In the genomic region with DNA sequence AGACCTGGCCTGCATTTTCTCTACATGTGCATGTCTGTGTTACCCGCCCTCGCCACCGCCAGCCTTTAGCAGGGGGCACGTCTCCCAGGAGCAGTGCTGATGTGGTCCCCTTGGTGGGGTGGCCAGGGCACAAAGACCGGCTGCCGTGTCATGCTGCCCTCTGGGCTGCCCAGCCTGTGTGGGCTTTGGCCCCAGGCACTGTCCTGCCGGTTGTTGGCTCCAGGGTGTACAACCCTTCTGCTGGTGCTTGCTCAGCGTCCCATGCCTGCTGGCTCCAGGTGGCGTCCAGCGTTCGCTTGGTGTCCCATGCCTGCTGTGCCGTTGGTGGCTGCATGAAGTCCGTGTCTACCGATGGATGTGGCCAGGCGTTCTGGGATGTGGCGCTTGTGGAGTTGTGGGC, we compare ENCODE assay signal across 25 cellular contexts. TPM values are rescaled to one million over a fixed set of nuclear protein-coding genes. Genes with fewer than 3 reads are reported as not detected.
DNase-seq lines count a peak whose midpoint lies in the region; ATAC-seq and TF ChIP-seq lines count a peak whose summit lies in the region.
"Had no signal": no experiment of that assay in that cellular context is flagged by ENCODE, and none has a peak within 500 bp of the region (broad histone marks: within the 10 kb centered on the region; RNA-seq: fewer than 3 reads in every experiment).

No MANE protein-coding gene starts in this region.

- peak overlapping the region; percentile 97 for H3K27ac ChIP-seq in C4-2B
- H3K27ac ChIP-seq in RWPE1: peak overlapping the region; percentile 98
- peak overlapping the region; percentile 76 to 92 (median 87) for H3K27ac ChIP-seq in sigmoid colon
- H3K27ac ChIP-seq: gastrocnemius medialis, HL-60 had no signal

- ATAC-seq in left lobe of liver (peak; percentile 41), GM21825 (IDR thresholded peaks at IDR 0.05; ENCODE audit: unreplicated experiment) (no peak), GM19023 (IDR thresholded peaks at IDR 0.05; ENCODE audit: unreplicated experiment) (no peak)
- ATAC-seq in stimulated activated naive B cell treated with anti-CD40 and anti-IgM and Interleukin-4, amounts not matched to agents 10 μg/mL and 1 μg/mL and 100 μg/mL, for 72 hours (replicated peaks): no peak
- ATAC-seq: body of pancreas; effector memory CD8-positive, alpha-beta T cell; gastrocnemius medialis; stimulated activated effector memory CD8-positive, alpha-beta T cell treated with anti-CD3 and anti-CD28 coated beads, Interleukin-12 subunit alpha, Interleukin-12 subunit beta, amount 100 ng/mL, for 72 hours had no signal

- peaks cover 0 to 83% (median 81%) of the 10 kb centered on the region in 4 donors for H3K4me1 ChIP-seq in sigmoid colon

- CTCF ChIA-PET in RWPE1 (lab: Yijun Ruan, JAX): interaction anchor here (0.6 to 1.0 kb wide), 2 partner anchors 59 to 62 kb away, joined by 3 read pairs; no protein-coding TSS in a partner anchor

- no peak for TF ChIP-seq EP300 in sigmoid colon (IDR thresholded peaks at IDR 0.05)

- peak overlapping the region in 1 of 4 donors; percentile 67 for H3K4me3 ChIP-seq in sigmoid colon
- H3K4me3 ChIP-seq: A549, body of pancreas, esophagus muscularis mucosa, gastrocnemius medialis, tibial nerve had no signal

- peaks cover 4% of the 10 kb centered on the region for H3K27me3 Mint-ChIP-seq in progenitor cell of endocrine pancreas
- peaks cover 39 to 50% of the 10 kb centered on the region in 2 donors for H3K27me3 Mint-ChIP-seq in stimulated activated naive B cell treated with anti-CD40 and anti-IgM and Interleukin-4, amounts not matched to agents 10 μg/mL and 1 μg/mL and 100 μg/mL, for 72 hours

- H3K36me3 ChIP-seq in sigmoid colon: no peaks in the 10 kb centered on the region
- H3K36me3 ChIP-seq: gastrocnemius medialis, tibial nerve had no signal

- H3K27me3 ChIP-seq in sigmoid colon: no peaks in the 10 kb centered on the region
- H3K27me3 ChIP-seq: BE2C, body of pancreas, esophagus muscularis mucosa, tibial nerve had no signal

- H3K9me3 ChIP-seq in sigmoid colon: no peaks in the 10 kb centered on the region
- H3K9me3 ChIP-seq: A549, BE2C, body of pancreas, esophagus muscularis mucosa, gastrocnemius medialis, tibial nerve had no signal

- no peak overlapping the region for H3K27ac Mint-ChIP-seq in progenitor cell of endocrine pancreas
- H3K27ac Mint-ChIP-seq in stimulated activated naive B cell treated with anti-CD40 and anti-IgM and Interleukin-4, amounts not matched to agents 10 μg/mL and 1 μg/mL and 100 μg/mL, for 72 hours: no peak overlapping the region
- H3K27ac Mint-ChIP-seq: activated naive CD8-positive, alpha-beta T cell treated with anti-CD3 and anti-CD28 coated beads, Interleukin-2, amount 10 ng/mL, durations not matched to agents 7 days and 5 days; effector memory CD8-positive, alpha-beta T cell; stimulated activated effector memory CD8-positive, alpha-beta T cell treated with anti-CD3 and anti-CD28 coated beads, Interleukin-12 subunit alpha, Interleukin-12 subunit beta, amount 100 ng/mL, for 72 hours; T-helper 2 cell treated with Interferon-gamma antibody and Interleukin-4, amounts not matched to agents 5 μg/mL and 100 μg/mL, for 36 hours had no signal

- H3K9me3 Mint-ChIP-seq in progenitor cell of endocrine pancreas (ENCODE audit: low read depth): no peaks in the 10 kb centered on the region
- no peaks in the 10 kb centered on the region for H3K9me3 Mint-ChIP-seq in stimulated activated naive B cell treated with anti-CD40 and anti-IgM and Interleukin-4, amounts not matched to agents 10 μg/mL and 1 μg/mL and 100 μg/mL, for 72 hours
- H3K9me3 Mint-ChIP-seq: activated naive CD8-positive, alpha-beta T cell treated with anti-CD3 and anti-CD28 coated beads, Interleukin-2, amount 10 ng/mL, durations not matched to agents 7 days and 5 days; effector memory CD8-positive, alpha-beta T cell; stimulated activated effector memory CD8-positive, alpha-beta T cell treated with anti-CD3 and anti-CD28 coated beads, Interleukin-12 subunit alpha, Interleukin-12 subunit beta, amount 100 ng/mL, for 72 hours; T-helper 2 cell treated with Interferon-gamma antibody and Interleukin-4, amounts not matched to agents 5 μg/mL and 100 μg/mL, for 36 hours had no signal

- DNase-seq in RWPE1 (ENCODE audit: low spot score): no peak
- peak; percentile 82 for DNase-seq in left lobe of liver (ENCODE audit: low spot score)
- DNase-seq in sigmoid colon: no peak
- DNase-seq in progenitor cell of endocrine pancreas (ENCODE audit: low spot score, unreplicated experiment): no peak
- DNase-seq in stimulated activated naive B cell treated with anti-CD40 and anti-IgM and Interleukin-4, amounts not matched to agents 10 μg/mL and 1 μg/mL and 100 μg/mL, for 72 hours: no peak
- DNase-seq: activated CD4-positive, alpha-beta T cell treated with anti-CD3 and anti-CD28 coated beads, Interleukin-2, amount 50 U/mL, for 1 hour; activated naive CD8-positive, alpha-beta T cell treated with anti-CD3 and anti-CD28 coated beads, Interleukin-2, amount 10 ng/mL, durations not matched to agents 7 days and 5 days; BE2C; body of pancreas; effector memory CD8-positive, alpha-beta T cell; gastrocnemius medialis; islet precursor cell; NCI-H1436; NCI-H510A; RPMI8226; stimulated activated CD4-positive, alpha-beta T cell treated with anti-CD3 and anti-CD28 coated beads, Interleukin-1b, Interleukin-23, amount 100 ng/mL, for 48 hours had no signal

- no peak for TF ChIP-seq POLR2A in sigmoid colon (IDR thresholded peaks at IDR 0.05)

- intact Hi-C loops in sigmoid colon (cut with DNase I): loop anchor here (5.0 to 10.0 kb wide), 2 partner anchors 47 to 186 kb away; a partner anchor contains a TSS

- WGBS in sigmoid colon, 2 donors: 90 to 91% methylated on average over 16 of the region's 16 CpGs

- H3K4me3 Mint-ChIP-seq in progenitor cell of endocrine pancreas (ENCODE audit: low read depth): no peak overlapping the region
- no peak overlapping the region for H3K4me3 Mint-ChIP-seq in stimulated activated naive B cell treated with anti-CD40 and anti-IgM and Interleukin-4, amounts not matched to agents 10 μg/mL and 1 μg/mL and 100 μg/mL, for 72 hours
- H3K4me3 Mint-ChIP-seq: activated naive CD8-positive, alpha-beta T cell treated with anti-CD3 and anti-CD28 coated beads, Interleukin-2, amount 10 ng/mL, durations not matched to agents 7 days and 5 days; effector memory CD8-positive, alpha-beta T cell; stimulated activated effector memory CD8-positive, alpha-beta T cell treated with anti-CD3 and anti-CD28 coated beads, Interleukin-12 subunit alpha, Interleukin-12 subunit beta, amount 100 ng/mL, for 72 hours; T-helper 2 cell treated with Interferon-gamma antibody and Interleukin-4, amounts not matched to agents 5 μg/mL and 100 μg/mL, for 36 hours had no signal

- peaks cover 33% of the 10 kb centered on the region for H3K4me1 Mint-ChIP-seq in progenitor cell of endocrine pancreas (ENCODE audit: low read depth)
- H3K4me1 Mint-ChIP-seq in stimulated activated naive B cell treated with anti-CD40 and anti-IgM and Interleukin-4, amounts not matched to agents 10 μg/mL and 1 μg/mL and 100 μg/mL, for 72 hours: peaks cover 8 to 13% of the 10 kb centered on the region in 2 donors
- H3K4me1 Mint-ChIP-seq: activated naive CD8-positive, alpha-beta T cell treated with anti-CD3 and anti-CD28 coated beads, Interleukin-2, amount 10 ng/mL, durations not matched to agents 7 days and 5 days had no signal

- H3K36me3 Mint-ChIP-seq in progenitor cell of endocrine pancreas (ENCODE audit: insufficient read depth): peaks cover 4% of the 10 kb centered on the region
- no peaks in the 10 kb centered on the region for H3K36me3 Mint-ChIP-seq in stimulated activated naive B cell treated with anti-CD40 and anti-IgM and Interleukin-4, amounts not matched to agents 10 μg/mL and 1 μg/mL and 100 μg/mL, for 72 hours
- H3K36me3 Mint-ChIP-seq: activated naive CD8-positive, alpha-beta T cell treated with anti-CD3 and anti-CD28 coated beads, Interleukin-2, amount 10 ng/mL, durations not matched to agents 7 days and 5 days had no signal

- TF ChIP-seq CTCF in C4-2B (conservative IDR thresholded peaks at IDR 0.05): no peak
- TF ChIP-seq CTCF in RWPE1 (conservative IDR thresholded peaks at IDR 0.05; ENCODE audit: low read depth): no peak
- no peak for TF ChIP-seq CTCF in sigmoid colon (IDR thresholded peaks at IDR 0.05)
- no peak for TF ChIP-seq CTCF in progenitor cell of endocrine pancreas (IDR thresholded peaks at IDR 0.05; ENCODE audit: unreplicated experiment)

- POLR2A ChIA-PET in RWPE1 (lab: Yijun Ruan, JAX; ENCODE audit: low non-redundant PET): no interaction called here

RNA-seq across cellular contexts. Expression of a gene that starts 4.1 kb away (rescaled TPM):
- 101 TPM for total RNA-seq in left lobe of liver
- total RNA-seq in sigmoid colon: 10 to 100 TPM; 32.6 to 52.3 (median 50.9) TPM
- 10 to 100 TPM in 2 of 3 donors, 1 to 10 TPM in 1; 6.5 to 17.2 (median 14.4) TPM for polyA plus RNA-seq in sigmoid colon
- total RNA-seq in progenitor cell of endocrine pancreas: 37.6 and 40.4 TPM in 2 replicates

RNA-seq across cellular contexts. Expression of a gene that starts 47.5 kb away (rescaled TPM):
- total RNA-seq in left lobe of liver (16.5 TPM), sigmoid colon (10 to 100 TPM; 15.7 to 28.2 (median 22.2) TPM), progenitor cell of endocrine pancreas (26.1 and 27.8 TPM in 2 replicates)
- 10 to 100 TPM; 36.3 to 40.4 (median 37.2) TPM for polyA plus RNA-seq in sigmoid colon
